ENCODE assay signal across 8 cellular contexts in the genomic region with DNA sequence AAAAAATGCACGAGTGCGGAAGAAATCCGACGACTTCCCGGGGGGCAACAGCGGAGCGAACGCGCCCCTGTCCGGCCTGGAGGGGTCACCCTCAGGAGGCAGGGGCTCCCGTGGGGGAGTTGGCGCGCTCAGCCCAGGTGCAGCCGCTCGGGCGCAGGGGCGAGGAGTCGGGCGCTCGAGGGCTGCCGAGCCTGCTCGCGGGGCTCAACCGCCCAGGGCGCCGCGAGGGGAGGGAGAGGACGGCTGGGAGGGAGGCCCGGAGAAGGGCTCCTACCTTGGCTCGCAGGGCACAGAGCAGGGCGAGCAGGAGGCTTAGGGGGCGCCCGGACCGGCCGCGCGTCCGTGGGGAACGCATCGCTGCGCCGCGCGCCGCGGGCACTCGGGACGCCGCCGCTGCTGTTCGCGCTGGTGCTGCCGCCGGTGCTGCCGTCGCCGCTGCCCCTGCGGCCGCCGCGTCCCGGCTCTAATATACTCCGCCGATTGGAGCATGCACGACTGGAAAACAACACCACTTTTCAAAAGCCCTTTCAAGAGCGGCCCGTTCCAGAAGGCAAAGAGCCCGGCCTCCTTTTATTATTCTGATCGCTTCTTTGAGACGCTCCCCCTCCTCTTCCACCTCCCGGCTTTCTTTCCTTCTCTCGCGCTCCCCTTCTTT. TPM values are rescaled to one million over a fixed set of nuclear protein-coding genes. Genes with fewer than 3 reads are reported as not detected.
DNase-seq lines count a peak whose midpoint lies in the region; ATAC-seq and TF ChIP-seq lines count a peak whose summit lies in the region.

No MANE protein-coding gene starts in this region.

- H3K27me3 Mint-ChIP-seq in naive thymus-derived CD4-positive, alpha-beta T cell, result peaks cover 52 to 77% (median 62%) of the 10 kb centered on the region in 5 donors

- H3K27ac ChIP-seq in KMS-11 (peak overlapping the region; percentile 94), esophagus squamous epithelium (peak overlapping the region; percentile 97 to 100 (median 98))
- H3K27ac ChIP-seq in naive thymus-derived CD4-positive, alpha-beta T cell (ENCODE audit: low read depth, low read length), result no peak overlapping the region

- H4K20me1 ChIP-seq in KMS-11 (ENCODE audit: insufficient read depth), result no peaks in the 10 kb centered on the region

- H3K9ac ChIP-seq in KMS-11, result peak overlapping the region; percentile 86; the same call in 1 of the 2 replicates

- H3K27me3 ChIP-seq in KMS-11 (ENCODE audit: insufficient read depth, low read depth), result no peaks in the 10 kb centered on the region
- no peaks in the 10 kb centered on the region for H3K27me3 ChIP-seq in esophagus squamous epithelium
- H3K27me3 ChIP-seq in naive thymus-derived CD4-positive, alpha-beta T cell (ENCODE audit: control insufficient read depth in 2 of 2, insufficient read depth in 2 of 2, low read length in 2 of 2), result peaks cover 11 to 12% of the 10 kb centered on the region in 2 donors

- H3K4me2 ChIP-seq in KMS-11, result peak overlapping the region; percentile 89; the same call in 1 of the 2 replicates

- TF ChIP-seq CTCF in KMS-11 (conservative IDR thresholded peaks at IDR 0.05; ENCODE audit: low read depth, low read length), result no peak
- TF ChIP-seq CTCF in WI38 (IDR thresholded peaks at IDR 0.05; ENCODE audit: low read depth, low read length), result no peak
- TF ChIP-seq CTCF in esophagus squamous epithelium (IDR thresholded peaks at IDR 0.05), result no peak

- H3K9me3 Mint-ChIP-seq in naive thymus-derived CD4-positive, alpha-beta T cell, result peaks cover 0 to 3% (median 0%) of the 10 kb centered on the region in 11 donors

- CTCF ChIA-PET in naive thymus-derived CD4-positive, alpha-beta T cell (lab: Charles Lee), result no interaction called here

- intact Hi-C loops in esophagus squamous epithelium (cut with DNase I), result loop anchor here (10.0 kb wide), 2 partner anchors 531 to 601 kb away; no protein-coding TSS in a partner anchor
- intact Hi-C loops in naive thymus-derived CD4-positive, alpha-beta T cell (cut with micrococcal nuclease), result loop anchor here in 1 of 2 donors (2.0 to 5.0 kb wide), 4 partner anchors 115 to 1219 kb away; a partner anchor contains a TSS

- ATAC-seq in naive thymus-derived CD4-positive, alpha-beta T cell, result no peak
- no peak for ATAC-seq in HG02642 (IDR thresholded peaks at IDR 0.05; ENCODE audit: poor library complexity, unreplicated experiment)

- H3K36me3 ChIP-seq in KMS-11 (ENCODE audit: insufficient read depth) (no peaks in the 10 kb centered on the region), esophagus squamous epithelium (peaks cover 0 to 19% (median 7%) of the 10 kb centered on the region in 3 donors)
- H3K36me3 ChIP-seq in naive thymus-derived CD4-positive, alpha-beta T cell (ENCODE audit: control insufficient read depth in 2 of 3, insufficient read depth in 3 of 3, low read length in 3 of 3), result no peaks in the 10 kb centered on the region

- 0 to 2% methylated on average over 11 to 31 of the region's 73 CpGs for WGBS in esophagus squamous epithelium, 2 donors

- peaks cover 3% of the 10 kb centered on the region; the same call in 1 of the 2 replicates for H3K79me2 ChIP-seq in KMS-11 (ENCODE audit: insufficient read depth, low read depth)

- H3K4me1 ChIP-seq in KMS-11 (ENCODE audit: low read depth, poor library complexity, severe bottlenecking) (peaks cover 18% of the 10 kb centered on the region), esophagus squamous epithelium (peaks cover 7 to 53% (median 25%) of the 10 kb centered on the region in 3 donors)
- H3K4me1 ChIP-seq in naive thymus-derived CD4-positive, alpha-beta T cell (ENCODE audit: control insufficient read depth in 2 of 2, insufficient read depth in 2 of 2, low read length in 2 of 2), result no peaks in the 10 kb centered on the region

- POLR2A ChIA-PET in naive thymus-derived CD4-positive, alpha-beta T cell (lab: Charles Lee), result no interaction called here

- H3K9me3 ChIP-seq in esophagus squamous epithelium, result no peaks in the 10 kb centered on the region
- no peaks in the 10 kb centered on the region for H3K9me3 ChIP-seq in naive thymus-derived CD4-positive, alpha-beta T cell (ENCODE audit: control insufficient read depth in 2 of 3, low read length in 3 of 3)

- TF ChIP-seq POLR2A in esophagus squamous epithelium (IDR thresholded peaks at IDR 0.05), result no peak

- H3K4me3 Mint-ChIP-seq in naive thymus-derived CD4-positive, alpha-beta T cell, result peak overlapping the region; percentile 48 to 94 (median 74)

- DNase-seq in DMS79 treated with DMSO at 0.1 percent for 48 hours (lab: John Stamatoyannopoulos, UW) (peak; percentile 60), esophagus squamous epithelium (lab: John Stamatoyannopoulos, UW) (no peak), globus pallidus (ENCODE audit: low spot score) (no peak), cerebellar nuclear complex (lab: John Stamatoyannopoulos, UW) (no peak)
- peak in 1 of 9 donors; percentile 37 for DNase-seq in naive thymus-derived CD4-positive, alpha-beta T cell

- H3K27ac Mint-ChIP-seq in naive thymus-derived CD4-positive, alpha-beta T cell, result peak overlapping the region in 1 of 9 donors; percentile 82

- H3K4me3 ChIP-seq in KMS-11 (IDR thresholded peaks at IDR 0.05; ENCODE audit: insufficient read depth, low read depth, low read length) (no peak overlapping the region), WI38 (ENCODE audit: low read depth, low read length) (peak overlapping the region; percentile 84), esophagus squamous epithelium (peak overlapping the region; percentile 92 to 97 (median 94))
- H3K4me3 ChIP-seq in naive thymus-derived CD4-positive, alpha-beta T cell (ENCODE audit: low read length), result no peak overlapping the region

- peaks cover 0 to 27% (median 18%) of the 10 kb centered on the region in 7 donors for H3K4me1 Mint-ChIP-seq in naive thymus-derived CD4-positive, alpha-beta T cell

- peak overlapping the region; percentile 54 for H2AFZ ChIP-seq in KMS-11 (ENCODE audit: low read depth)

- no peaks in the 10 kb centered on the region for H3K36me3 Mint-ChIP-seq in naive thymus-derived CD4-positive, alpha-beta T cell

RNA-seq across cellular contexts. Expression of a gene that starts 0.5 kb away (rescaled TPM):
- 100 to 1,000 TPM in 3 of 4 donors, 10 to 100 TPM in 1; 89.6 to 182 (median 123) TPM for total RNA-seq in esophagus squamous epithelium
- 1 to 10 TPM in 2 of 5 experiments, under 1 TPM in 1, not detected in 2; 0.46 to 7.0 (median 2.6) TPM for total RNA-seq in naive thymus-derived CD4-positive, alpha-beta T cell
- polyA plus RNA-seq in naive thymus-derived CD4-positive, alpha-beta T cell, result under 1 TPM; 0.07 to 0.62 TPM

Comparison
In these comparisons a context has a peak if more than half of its experiments do, and no peak if none do; other contexts are left out.
1. H3K4me3 ChIP-seq: peak in WI38 (single experiment) and esophagus squamous epithelium (4 of 4); none in KMS-11 (single experiment) and naive thymus-derived CD4-positive, alpha-beta T cell (single experiment).
2. RNA of a gene that starts 0.5 kb away (total RNA-seq): 89.6 to 182 TPM in esophagus squamous epithelium; 0.46 to 7.0 TPM in naive thymus-derived CD4-positive, alpha-beta T cell; every median in the first group is over 10 times any median in the second.